ENCODE assay signal across 8 cellular contexts in genomic region chr11:63768232-63769043, GRCh38. TPM values are rescaled to one million over a fixed set of nuclear protein-coding genes. Genes with fewer than 3 reads are reported as not detected.
DNase-seq lines count a peak whose midpoint lies in the region; ATAC-seq and TF ChIP-seq lines count a peak whose summit lies in the region.

ZFTA (minus strand) TSS chr11:63768775; CDS start chr11:63768622, 153 bp downstream.

- H3K36me3 Mint-ChIP-seq in progenitor cell of endocrine pancreas (ENCODE audit: insufficient read depth): peaks cover 5% of the 10 kb centered on the region

- TF ChIP-seq EP300 in Ishikawa (IDR thresholded peaks at IDR 0.05; ENCODE audit: borderline replicate concordance): no peak

- H3K4me3 ChIP-seq in BLaER1 (peak within 1 kb of the TSS; percentile 96), heart right ventricle (peak within 1 kb of the TSS; percentile 70 to 89 (median 84))

- H3K4me1 Mint-ChIP-seq in progenitor cell of endocrine pancreas (ENCODE audit: low read depth): peaks cover 23% of the 10 kb centered on the region

- TF ChIP-seq RAD21 in Ishikawa (IDR thresholded peaks at IDR 0.05; ENCODE audit: low read depth): peak; percentile 52; the same call in 1 of the 2 replicates

- H3K9me3 ChIP-seq in BLaER1 (no peaks in the 10 kb centered on the region), heart right ventricle (no peaks in the 10 kb centered on the region)

- peaks cover 43% of the 10 kb centered on the region for H4K20me1 ChIP-seq in BLaER1

- H3K4me2 ChIP-seq in BLaER1: peak within 1 kb of the TSS; percentile 99

- H3K9me3 Mint-ChIP-seq in progenitor cell of endocrine pancreas (ENCODE audit: low read depth): no peaks in the 10 kb centered on the region

- peaks cover 38% of the 10 kb centered on the region for H3K4me1 ChIP-seq in BLaER1
- peaks cover 7 to 40% (median 25%) of the 10 kb centered on the region in 9 donors for H3K4me1 ChIP-seq in heart right ventricle

- peak within 1 kb of the TSS; percentile 98 for H3K4me3 Mint-ChIP-seq in progenitor cell of endocrine pancreas (ENCODE audit: low read depth)

- intact Hi-C loops in heart right ventricle (cut with DNase I): loop anchor here in 8 of 10 donors (2.0 to 10.0 kb wide), 9 partner anchors 44 to 380 kb away; partner anchors contain the start of genes SPINDOC (in 5 of the 8) and MARK2 (in 1 of the 8)

- peaks cover 21% of the 10 kb centered on the region for H3K27me3 Mint-ChIP-seq in progenitor cell of endocrine pancreas

- WGBS in adipose tissue, 3 donors: 0 to 1% (median 1%) methylated on average over 60 to 113 of the region's 114 CpGs
- WGBS in heart right ventricle, 2 donors: 0 to 1% methylated on average over 77 to 113 of the region's 114 CpGs

- H3K27ac Mint-ChIP-seq in progenitor cell of endocrine pancreas: peak within 1 kb of the TSS; percentile 90

- H3K27me3 ChIP-seq in BLaER1: peaks cover 26% of the 10 kb centered on the region
- H3K27me3 ChIP-seq in heart right ventricle: peaks cover 0 to 23% (median 0%) of the 10 kb centered on the region in 7 donors

- ATAC-seq in GM19397 (IDR thresholded peaks at IDR 0.05; ENCODE audit: unreplicated experiment) (peak; percentile 48), heart right ventricle (peak; percentile 7 to 51 (median 26))

- TF ChIP-seq CTCF in heart right ventricle (IDR thresholded peaks at IDR 0.05): peak; percentile 26 to 96 (median 65)
- TF ChIP-seq CTCF in progenitor cell of endocrine pancreas (IDR thresholded peaks at IDR 0.05; ENCODE audit: unreplicated experiment): peak; percentile 83

- DNase-seq in SKM-1 (lab: John Stamatoyannopoulos, UW; ENCODE audit: unreplicated experiment) (peak; percentile 60), heart right ventricle (peak; percentile 74 to 75), progenitor cell of endocrine pancreas (ENCODE audit: low spot score, unreplicated experiment) (peak; percentile 73), NCI-H1694 (lab: John Stamatoyannopoulos, UW) (no peak)

- H3K36me3 ChIP-seq in BLaER1 (peaks cover 25% of the 10 kb centered on the region), heart right ventricle (peaks cover 0 to 11% (median 0%) of the 10 kb centered on the region in 9 donors)

- peak within 1 kb of the TSS; percentile 89 for H3K27ac ChIP-seq in BLaER1
- H3K27ac ChIP-seq in adipose tissue (ENCODE audit: low read depth, low read length): peak within 1 kb of the TSS; percentile 42
- peak within 1 kb of the TSS; percentile 60 to 94 (median 86) for H3K27ac ChIP-seq in heart right ventricle

- peak within 1 kb of the TSS; percentile 90 for H3K9ac ChIP-seq in BLaER1

TF ChIP-seq in Ishikawa, 13 proteins besides CTCF, POLR2A, EP300 and RAD21:
- TF ChIP-seq FOXM1 (IDR thresholded peaks at IDR 0.05; ENCODE audit: borderline replicate concordance, low read depth): no peak
- TF ChIP-seq CREB1 (IDR thresholded peaks at IDR 0.05; ENCODE audit: low read depth): no peak
- no peak for TF ChIP-seq TCF12 (IDR thresholded peaks at IDR 0.05; ENCODE audit: low read depth)
- TF ChIP-seq, protein P1, sequence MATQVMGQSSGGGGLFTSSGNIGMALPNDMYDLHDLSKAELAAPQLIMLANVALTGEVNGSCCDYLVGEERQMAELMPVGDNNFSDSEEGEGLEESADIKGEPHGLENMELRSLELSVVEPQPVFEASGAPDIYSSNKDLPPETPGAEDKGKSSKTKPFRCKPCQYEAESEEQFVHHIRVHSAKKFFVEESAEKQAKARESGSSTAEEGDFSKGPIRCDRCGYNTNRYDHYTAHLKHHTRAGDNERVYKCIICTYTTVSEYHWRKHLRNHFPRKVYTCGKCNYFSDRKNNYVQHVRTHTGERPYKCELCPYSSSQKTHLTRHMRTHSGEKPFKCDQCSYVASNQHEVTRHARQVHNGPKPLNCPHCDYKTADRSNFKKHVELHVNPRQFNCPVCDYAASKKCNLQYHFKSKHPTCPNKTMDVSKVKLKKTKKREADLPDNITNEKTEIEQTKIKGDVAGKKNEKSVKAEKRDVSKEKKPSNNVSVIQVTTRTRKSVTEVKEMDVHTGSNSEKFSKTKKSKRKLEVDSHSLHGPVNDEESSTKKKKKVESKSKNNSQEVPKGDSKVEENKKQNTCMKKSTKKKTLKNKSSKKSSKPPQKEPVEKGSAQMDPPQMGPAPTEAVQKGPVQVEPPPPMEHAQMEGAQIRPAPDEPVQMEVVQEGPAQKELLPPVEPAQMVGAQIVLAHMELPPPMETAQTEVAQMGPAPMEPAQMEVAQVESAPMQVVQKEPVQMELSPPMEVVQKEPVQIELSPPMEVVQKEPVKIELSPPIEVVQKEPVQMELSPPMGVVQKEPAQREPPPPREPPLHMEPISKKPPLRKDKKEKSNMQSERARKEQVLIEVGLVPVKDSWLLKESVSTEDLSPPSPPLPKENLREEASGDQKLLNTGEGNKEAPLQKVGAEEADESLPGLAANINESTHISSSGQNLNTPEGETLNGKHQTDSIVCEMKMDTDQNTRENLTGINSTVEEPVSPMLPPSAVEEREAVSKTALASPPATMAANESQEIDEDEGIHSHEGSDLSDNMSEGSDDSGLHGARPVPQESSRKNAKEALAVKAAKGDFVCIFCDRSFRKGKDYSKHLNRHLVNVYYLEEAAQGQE (IDR thresholded peaks at IDR 0.05; ENCODE audit: low read depth): no peak
- no peak for TF ChIP-seq YY1 (IDR thresholded peaks at IDR 0.05; ENCODE audit: low read depth)
- TF ChIP-seq, protein P2, sequence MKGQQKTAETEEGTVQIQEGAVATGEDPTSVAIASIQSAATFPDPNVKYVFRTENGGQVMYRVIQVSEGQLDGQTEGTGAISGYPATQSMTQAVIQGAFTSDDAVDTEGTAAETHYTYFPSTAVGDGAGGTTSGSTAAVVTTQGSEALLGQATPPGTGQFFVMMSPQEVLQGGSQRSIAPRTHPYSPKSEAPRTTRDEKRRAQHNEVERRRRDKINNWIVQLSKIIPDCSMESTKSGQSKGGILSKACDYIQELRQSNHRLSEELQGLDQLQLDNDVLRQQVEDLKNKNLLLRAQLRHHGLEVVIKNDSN (IDR thresholded peaks at IDR 0.05): no peak
- no peak for TF ChIP-seq TEAD4 (IDR thresholded peaks at IDR 0.05)
- no peak for TF ChIP-seq NFIC (IDR thresholded peaks at IDR 0.05)
- no peak for TF ChIP-seq EGR1 (IDR thresholded peaks at IDR 0.05)
- TF ChIP-seq ZBTB7A (IDR thresholded peaks at IDR 0.05; ENCODE audit: low read depth): peak; percentile 27; the same call in 1 of the 2 replicates
- no peak for TF ChIP-seq CEBPB (IDR thresholded peaks at IDR 0.05)
- peak; percentile 67 for TF ChIP-seq MAX (IDR thresholded peaks at IDR 0.05)
- TF ChIP-seq TAF1 (IDR thresholded peaks at IDR 0.05; ENCODE audit: low read depth): peak; percentile 68; the same call in 1 of the 2 replicates

RNA-seq across cellular contexts. Expression of gene ZFTA, which starts in this region (rescaled TPM):
- polyA plus RNA-seq in adipose tissue (10 to 100 TPM in 2 of 3 donors, 1 to 10 TPM in 1; 3.9 to 13.8 (median 12.7) TPM), heart right ventricle (1 to 10 TPM; 4.6 to 7.5 TPM)
- total RNA-seq in heart right ventricle (10 to 100 TPM in 4 of 10 donors, 1 to 10 TPM in 6; 6.8 to 14.3 (median 8.9) TPM), progenitor cell of endocrine pancreas (46.8 and 53.6 TPM in 2 replicates)
